ENCODE assay signal across 17 cellular contexts in genomic region chr11:70604221-70604620, GRCh38.
A peak's percentile ranks its signal among the peaks of the same experiment; 100 is the strongest.
DNase-seq lines count a peak whose midpoint lies in the region; ATAC-seq, FAIRE-seq and TF ChIP-seq lines count a peak whose summit lies in the region.
"Had no signal": no experiment of that assay in that cellular context is flagged by ENCODE, and none has a peak within 500 bp of the region (broad histone marks: within the 10 kb centered on the region; RNA-seq: fewer than 3 reads in every experiment).

No MANE protein-coding gene starts in this region.

- no peak overlapping the region for H4K8ac ChIP-seq in H1 (ENCODE audit: extremely low read depth, insufficient read depth, low read length)

- H4K5ac ChIP-seq in H1 (ENCODE audit: insufficient read length, low read depth, low read length): no peak overlapping the region

- H2BK15ac ChIP-seq in H1 (ENCODE audit: low read length): no peak overlapping the region

- H3K27ac ChIP-seq in BLaER1 (0 out of 2 replicates have a peak overlapping the region, but pooled peaks have one; percentile 35), Karpas-422 (ENCODE audit: low read length) (no peak overlapping the region), H1 (ENCODE audit: low read depth, low read length) (no peak overlapping the region), osteoblast (ENCODE audit: low read depth, low read length) (no peak overlapping the region), testis (peak overlapping the region in 1 of 2 donors; percentile 23)
- H3K27ac ChIP-seq in effector memory CD4-positive, alpha-beta T cell (ENCODE audit: insufficient read depth, low read length, poor library complexity, severe bottlenecking): no peak overlapping the region

- CTCF ChIA-PET in H1 (lab: Charles Lee; ENCODE audit: partially characterized antibody): interaction anchor here (1.1 to 3.2 kb wide), 4 partner anchors 11 to 288 kb away, joined by 3 to 11 read pairs (median 7); no protein-coding TSS in a partner anchor

- no peak for FAIRE-seq in H1 (lab: Jason Lieb, UNC)
- FAIRE-seq: A204.1, GM12892, HepG2, HTR-8/SVneo had no signal

- DNase-seq in Karpas-422 (no peak), H1 (ENCODE audit: low read depth in 1 of 2, low spot score in 2 of 2) (no peak), osteoblast (ENCODE audit: insufficient read length, low spot score, missing footprints) (peak; percentile 67), testis (no peak)
- DNase-seq in effector memory CD4-positive, alpha-beta T cell: no peak
- DNase-seq: Caco-2; CD8-positive, alpha-beta T cell; DND-41; GDM1; HCEC 1CT; HFFc6 had no signal

- H2BK5ac ChIP-seq in H1 (ENCODE audit: low read depth, low read length): no peak overlapping the region; the same call in 1 of the 2 replicates

- peak overlapping the region; percentile 27 for H4K91ac ChIP-seq in H1 (replicated peaks; ENCODE audit: insufficient read length, low read length)

- H2AFZ ChIP-seq in Karpas-422 (ENCODE audit: low read length) (no peak overlapping the region), H1 (ENCODE audit: low read length) (no peak overlapping the region), osteoblast (ENCODE audit: low read length) (no peak overlapping the region)

- TF ChIP-seq EP300 in H1 (IDR thresholded peaks at IDR 0.05; ENCODE audit: borderline replicate concordance in 1 of 2, low read depth in 2 of 2, low read length in 2 of 2): no peak

- H3K27me3 ChIP-seq in BLaER1: no peaks in the 10 kb centered on the region; the same call in 1 of the 2 replicates
- no peaks in the 10 kb centered on the region for H3K27me3 ChIP-seq in Karpas-422 (ENCODE audit: low read length)
- no peaks in the 10 kb centered on the region for H3K27me3 ChIP-seq in H1 (replicated peaks in 1 of 4; ENCODE audit: control insufficient read depth in 3 of 4, extremely low read depth in 1 of 4, insufficient read depth in 3 of 4, low read length in 3 of 4)
- H3K27me3 ChIP-seq in osteoblast (ENCODE audit: insufficient read depth, low read length): peaks cover 16% of the 10 kb centered on the region
- no peaks in the 10 kb centered on the region for H3K27me3 ChIP-seq in effector memory CD4-positive, alpha-beta T cell (replicated peaks; ENCODE audit: control insufficient read depth, insufficient read depth, low read length, poor library complexity, severe bottlenecking)
- no peaks in the 10 kb centered on the region for H3K27me3 ChIP-seq in testis

- H3K9me2 ChIP-seq in Karpas-422 (replicated peaks; ENCODE audit: insufficient read depth, low read length): no peaks in the 10 kb centered on the region

- no peak overlapping the region for H2BK120ac ChIP-seq in H1 (replicated peaks; ENCODE audit: low read depth, low read length)

- TF ChIP-seq POLR2A in H1 (IDR thresholded peaks at IDR 0.05; ENCODE audit: control extremely low read depth in 1 of 2, low read depth in 2 of 2, low read length in 2 of 2): no peak
- no peak for TF ChIP-seq POLR2A in testis (IDR thresholded peaks at IDR 0.05)

- H3K56ac ChIP-seq in H1 (replicated peaks; ENCODE audit: insufficient read length, low read depth, low read length): no peak overlapping the region

- H3K4ac ChIP-seq in H1 (replicated peaks; ENCODE audit: insufficient read length, low read depth, low read length): no peak overlapping the region

- H3K36me3 ChIP-seq in BLaER1 (no peaks in the 10 kb centered on the region), Karpas-422 (ENCODE audit: insufficient read depth, low read length) (no peaks in the 10 kb centered on the region), H1 (ENCODE audit: control insufficient read depth in 2 of 4, insufficient read depth in 4 of 4, low read length in 3 of 4) (no peaks in the 10 kb centered on the region), osteoblast (ENCODE audit: insufficient read depth, low read length) (no peaks in the 10 kb centered on the region), testis (ENCODE audit: low read depth, missing control alignments) (no peaks in the 10 kb centered on the region)
- no peaks in the 10 kb centered on the region for H3K36me3 ChIP-seq in effector memory CD4-positive, alpha-beta T cell (ENCODE audit: control insufficient read depth, insufficient read depth, low read length)

- H3K9me3 ChIP-seq in BLaER1 (no peaks in the 10 kb centered on the region), Karpas-422 (ENCODE audit: low read length) (no peaks in the 10 kb centered on the region), H1 (ENCODE audit: insufficient read depth in 2 of 2, low read depth in 1 of 2, low read length in 1 of 2) (no peaks in the 10 kb centered on the region), osteoblast (ENCODE audit: low read depth, low read length) (no peaks in the 10 kb centered on the region), testis (no peaks in the 10 kb centered on the region)
- H3K9me3 ChIP-seq in effector memory CD4-positive, alpha-beta T cell (ENCODE audit: control insufficient read depth, low read length): no peaks in the 10 kb centered on the region
- H3K9me3 ChIP-seq: Caco-2 had no signal

- no peaks in the 10 kb centered on the region for H3K23me2 ChIP-seq in H1 (ENCODE audit: low read depth, low read length)

- H3K18ac ChIP-seq in H1 (ENCODE audit: extremely low read depth, low read length): no peak overlapping the region; the same call in 1 of the 2 replicates

- WGBS in H1 (ENCODE audit: extremely low coverage in 1 of 2, insufficient coverage in 1 of 2, insufficient read length in 1 of 2, insufficient replicate concordance in 2 of 2, low coverage in 1 of 2, low lambda C conversion rate in 2 of 2, missing lambda C conversion rate in 1 of 2), 2 experiments: 85% methylated on average over 11 of the region's 11 CpGs; no CpG with 5 or more reads in 1 of the 2 experiments
- 78 to 98% methylated on average over 11 of the region's 11 CpGs for WGBS in testis, 2 donors

- H3K4me1 ChIP-seq in BLaER1 (peaks cover 63% of the 10 kb centered on the region), Karpas-422 (ENCODE audit: low read length) (peaks cover 20% of the 10 kb centered on the region), H1 (replicated peaks in 1 of 4; ENCODE audit: control insufficient read depth in 3 of 4, insufficient read depth in 4 of 4, low read length in 3 of 4) (peaks cover 0 to 18% (median 11%) of the 10 kb centered on the region in 4 experiments; a peak in 6 of 7 replicates), osteoblast (ENCODE audit: insufficient read depth, low read length) (peaks cover 8% of the 10 kb centered on the region), testis (peaks cover 9% of the 10 kb centered on the region)
- H3K4me1 ChIP-seq in effector memory CD4-positive, alpha-beta T cell (ENCODE audit: control insufficient read depth, insufficient read depth, low read length, poor library complexity, severe bottlenecking): no peaks in the 10 kb centered on the region

- H3K23ac ChIP-seq in H1 (ENCODE audit: insufficient read length): no peak overlapping the region

- POLR2A ChIA-PET in H1 (lab: Charles Lee; ENCODE audit: partially characterized antibody): interaction anchor here (1.4 kb wide), 1 partner anchor 58 kb away, joined by 3 read pairs; no protein-coding TSS in a partner anchor

- H4K20me1 ChIP-seq in BLaER1: peaks cover 8% of the 10 kb centered on the region
- H4K20me1 ChIP-seq in Karpas-422 (ENCODE audit: insufficient read depth, low read depth, low read length): no peaks in the 10 kb centered on the region
- H4K20me1 ChIP-seq in H1 (replicated peaks in 1 of 2; ENCODE audit: control insufficient read depth in 1 of 2, insufficient read depth in 2 of 2, low read length in 2 of 2): peaks cover 1 to 8% of the 10 kb centered on the region in 2 experiments
- peaks cover 3% of the 10 kb centered on the region for H4K20me1 ChIP-seq in osteoblast (ENCODE audit: insufficient read depth, low read length)

- no peak for ATAC-seq in GM19463 (IDR thresholded peaks at IDR 0.05; ENCODE audit: unreplicated experiment)
- ATAC-seq: CD8-positive, alpha-beta T cell; HepG2 had no signal

- TF ChIP-seq RAD21 in H1 (IDR thresholded peaks at IDR 0.05 in 1 of 2, conservative IDR thresholded peaks at IDR 0.05 in 1 of 2; ENCODE audit: low read depth in 2 of 2, low read length in 2 of 2): no peak

- no peak overlapping the region for H3K14ac ChIP-seq in H1 (ENCODE audit: insufficient read length)

- no peaks in the 10 kb centered on the region for H3K79me2 ChIP-seq in Karpas-422 (ENCODE audit: low read length)
- no peaks in the 10 kb centered on the region; a peak in 3 of 4 replicates for H3K79me2 ChIP-seq in H1 (ENCODE audit: control insufficient read depth in 1 of 2, insufficient read depth in 2 of 2, low read length in 2 of 2)
- H3K79me2 ChIP-seq in osteoblast (ENCODE audit: insufficient read depth, low read length): no peaks in the 10 kb centered on the region

- TF ChIP-seq CTCF in H1 (IDR thresholded peaks at IDR 0.05; ENCODE audit: control extremely low read depth in 1 of 3, insufficient read depth in 1 of 3, low read depth in 1 of 3, low read length in 3 of 3) (no peak), osteoblast (IDR thresholded peaks at IDR 0.05; ENCODE audit: extremely low read depth, low read depth, low read length) (no peak), testis (IDR thresholded peaks at IDR 0.05) (no peak)

- 0 out of 2 replicates have a peak overlapping the region, but pooled peaks have one; percentile 17 for H2BK12ac ChIP-seq in H1 (ENCODE audit: low read depth, low read length)

- no peak overlapping the region for H3K9ac ChIP-seq in BLaER1
- H3K9ac ChIP-seq in Karpas-422 (ENCODE audit: low read length): peak overlapping the region; percentile 53
- no peak overlapping the region for H3K9ac ChIP-seq in H1 (replicated peaks in 1 of 4; ENCODE audit: extremely low read depth in 1 of 4, low read depth in 3 of 4, low read length in 3 of 4)

- no peaks in the 10 kb centered on the region; the same call in none of the 2 replicates for H3K79me1 ChIP-seq in H1 (ENCODE audit: low read depth, low read length)

- H2BK20ac ChIP-seq in H1 (ENCODE audit: low read length): no peak overlapping the region

- H3K4me2 ChIP-seq in BLaER1 (peak overlapping the region; percentile 86), Karpas-422 (ENCODE audit: low read depth, low read length, poor library complexity, severe bottlenecking) (peak overlapping the region; percentile 53), H1 (ENCODE audit: insufficient read depth in 1 of 2, low read depth in 2 of 2, low read length in 2 of 2) (no peak overlapping the region), osteoblast (ENCODE audit: insufficient read depth, low read length) (no peak overlapping the region)

- H3K4me3 ChIP-seq in BLaER1 (no peak overlapping the region), Karpas-422 (ENCODE audit: low read length) (peak overlapping the region; percentile 44; the same call in 1 of the 2 replicates), H1 (ENCODE audit: extremely low read depth in 1 of 4, insufficient read depth in 2 of 4, low read depth in 3 of 4, low read length in 4 of 4) (no peak overlapping the region), osteoblast (ENCODE audit: insufficient read depth, low read length) (no peak overlapping the region), testis (no peak overlapping the region)
- H3K4me3 ChIP-seq in effector memory CD4-positive, alpha-beta T cell (ENCODE audit: insufficient read depth, low read depth, low read length, poor library complexity, severe bottlenecking): no peak overlapping the region

- intact Hi-C loops in testis (cut with DNase I; ENCODE audit: low total_unique reads): no loop called here

- H2AK5ac ChIP-seq in H1 (ENCODE audit: low read depth, low read length): no peak overlapping the region

Comparison
In these comparisons a context has a peak if more than half of its experiments do, and no peak if none do; other contexts are left out.
1. H3K4me2 ChIP-seq: peak in BLaER1 (single experiment) and Karpas-422 (single experiment); none in H1 (0 of 2) and osteoblast (single experiment).